Comparison of ENCODE assay signal across 15 cellular contexts in genomic region chr7:6401536-6401935, GRCh38. TPM values are rescaled to one million over a fixed set of nuclear protein-coding genes. Genes with fewer than 3 reads are reported as not detected.
DNase-seq lines count a peak whose midpoint lies in the region; TF ChIP-seq lines count a peak whose summit lies in the region.
"Had no signal": no experiment of that assay in that cellular context is flagged by ENCODE, and none has a peak within 500 bp of the region (broad histone marks: within the 10 kb centered on the region; RNA-seq: fewer than 3 reads in every experiment).

No MANE protein-coding gene starts in this region.

- H3K27ac ChIP-seq in PC-9: 0 out of 2 replicates have a peak overlapping the region, but pooled peaks have one; percentile 8
- H3K27ac ChIP-seq in dorsolateral prefrontal cortex: peak overlapping the region in 32 of 59 donors; percentile 4 to 92 (median 38)
- H3K27ac ChIP-seq in neutrophil: peak overlapping the region; percentile 88
- peak overlapping the region in 2 of 4 donors; percentile 73 to 80 for H3K27ac ChIP-seq in esophagus squamous epithelium
- H3K27ac ChIP-seq: C4-2B, SJCRH30 had no signal

- BruUV-seq in Caco-2 (replicated peaks; lab: Mats Ljungman, UMichigan): no TSS peak
- BruUV-seq in PC-9 (replicated peaks; lab: Mats Ljungman, UMichigan): no TSS peak

- peaks cover 11% of the 10 kb centered on the region for H3K4me1 Mint-ChIP-seq in Caco-2 (ENCODE audit: low read depth, unreplicated experiment)

- WGBS in esophagus squamous epithelium, 2 donors: 74 to 87% methylated on average over 6 to 8 of the region's 10 CpGs

- no peak overlapping the region for H2AFZ ChIP-seq in PC-9

- DNase-seq in Caco-2 (no peak), PC-9 (no peak), dorsolateral prefrontal cortex (no peak), esophagus squamous epithelium (lab: John Stamatoyannopoulos, UW) (no peak), NCI-H2081 (lab: John Stamatoyannopoulos, UW) (no peak), SKM-1 (lab: John Stamatoyannopoulos, UW; ENCODE audit: unreplicated experiment) (no peak)
- no peak for DNase-seq in activated CD8-positive, alpha-beta memory T cell treated with anti-CD3 and anti-CD28 coated beads, Interleukin-2, amount 50 U/mL, for 48 hours
- DNase-seq: DMS53, HCEC 1CT, NCI-H1417, NCI-H187 treated with DMSO at 0.1 percent for 48 hours, NCI-H526 treated with DMSO at 0.1 percent for 48 hours, SJCRH30 had no signal

- H3F3A ChIP-seq in PC-9 (ENCODE audit: insufficient read depth, low read depth): peaks cover 79% of the 10 kb centered on the region

- TF ChIP-seq CTCF in Caco-2 (IDR thresholded peaks at IDR 0.05; ENCODE audit: insufficient read depth in 1 of 2, low read depth in 1 of 2, low read length in 1 of 2, severe bottlenecking in 1 of 2, unreplicated experiment in 1 of 2) (no peak), PC-9 (conservative IDR thresholded peaks at IDR 0.05) (no peak), dorsolateral prefrontal cortex (IDR thresholded peaks at IDR 0.05 in 54 of 56, conservative IDR thresholded peaks at IDR 0.05 in 2 of 56; ENCODE audit: low read depth in 1 of 56, partially characterized antibody in 56 of 56) (no peak), neutrophil (IDR thresholded peaks at IDR 0.05) (no peak), esophagus squamous epithelium (IDR thresholded peaks at IDR 0.05) (no peak)

- H3K27ac Mint-ChIP-seq in Caco-2 (ENCODE audit: unreplicated experiment): peak overlapping the region; percentile 42

- no peaks in the 10 kb centered on the region for H3K27me3 Mint-ChIP-seq in Caco-2 (ENCODE audit: insufficient read depth, unreplicated experiment)

- H3K4me1 ChIP-seq in Caco-2: peaks cover 7% of the 10 kb centered on the region; the same call in 1 of the 2 replicates
- H3K4me1 ChIP-seq in PC-9 (replicated peaks; ENCODE audit: insufficient read depth): no peaks in the 10 kb centered on the region
- peaks cover 25 to 31% of the 10 kb centered on the region in 2 experiments for H3K4me1 ChIP-seq in neutrophil (ENCODE audit: control insufficient read depth in 1 of 2, insufficient read depth in 1 of 2, low read depth in 1 of 2, low read length in 1 of 2)
- H3K4me1 ChIP-seq in esophagus squamous epithelium: peaks cover 34 to 95% (median 51%) of the 10 kb centered on the region in 3 donors
- H3K4me1 ChIP-seq: SJCRH30 had no signal

- POLR2A ChIA-PET in Caco-2 (lab: Charles Lee) (no interaction called here), PC-9 (lab: Charles Lee; ENCODE audit: unreplicated experiment) (no interaction called here)

- H3K4me2 ChIP-seq in PC-9: no peak overlapping the region

- H3K36me3 Mint-ChIP-seq in Caco-2 (ENCODE audit: insufficient read depth, unreplicated experiment): peaks cover 94% of the 10 kb centered on the region

- H3K4me3 ChIP-seq in Caco-2 (ENCODE audit: low read depth, low read length) (no peak overlapping the region), PC-9 (no peak overlapping the region), dorsolateral prefrontal cortex (no peak overlapping the region), neutrophil (ENCODE audit: low read depth in 1 of 2, low read length in 1 of 2) (no peak overlapping the region), esophagus squamous epithelium (no peak overlapping the region)
- H3K4me3 ChIP-seq: SJCRH30 had no signal

- peaks cover 71% of the 10 kb centered on the region for H3K79me2 ChIP-seq in PC-9 (ENCODE audit: low read depth)

- H3K27me3 ChIP-seq in Caco-2 (replicated peaks; ENCODE audit: control insufficient read depth, insufficient read depth, low read length) (no peaks in the 10 kb centered on the region), PC-9 (ENCODE audit: insufficient read depth, low read depth) (no peaks in the 10 kb centered on the region), dorsolateral prefrontal cortex (no peaks in the 10 kb centered on the region), neutrophil (no peaks in the 10 kb centered on the region), esophagus squamous epithelium (no peaks in the 10 kb centered on the region)
- H3K27me3 ChIP-seq: SJCRH30 had no signal

- H3K4me3 Mint-ChIP-seq in Caco-2 (ENCODE audit: unreplicated experiment): no peak overlapping the region

- H3K9me3 ChIP-seq in Caco-2: no peaks in the 10 kb centered on the region
- no peaks in the 10 kb centered on the region for H3K9me3 ChIP-seq in PC-9 (ENCODE audit: insufficient read depth, low read depth)
- H3K9me3 ChIP-seq in neutrophil: no peaks in the 10 kb centered on the region
- no peaks in the 10 kb centered on the region for H3K9me3 ChIP-seq in esophagus squamous epithelium
- H3K9me3 ChIP-seq: SJCRH30 had no signal

- H3K9me3 Mint-ChIP-seq in Caco-2 (ENCODE audit: unreplicated experiment): no peaks in the 10 kb centered on the region

- intact Hi-C loops in Caco-2 (cut with micrococcal nuclease; ENCODE audit: unreplicated experiment): no loop called here
- intact Hi-C loops in PC-9 (cut with micrococcal nuclease; ENCODE audit: unreplicated experiment): no loop called here
- intact Hi-C loops in dorsolateral prefrontal cortex (cut with DNase I): no loop called here
- intact Hi-C loops in esophagus squamous epithelium (cut with DNase I): no loop called here

- CTCF ChIA-PET in Caco-2 (lab: Charles Lee): no interaction called here
- CTCF ChIA-PET in PC-9 (lab: Charles Lee): interaction anchor here (0.5 kb wide), 1 partner anchor 404 kb away, joined by 3 read pairs; no protein-coding TSS in a partner anchor

- peaks cover 53% of the 10 kb centered on the region for H4K20me1 ChIP-seq in PC-9 (ENCODE audit: insufficient read depth)

- H3K36me3 ChIP-seq in Caco-2 (ENCODE audit: control insufficient read depth, insufficient read depth, low read length) (peaks cover 3% of the 10 kb centered on the region), PC-9 (ENCODE audit: low read depth) (peaks cover 38% of the 10 kb centered on the region), neutrophil (peaks cover 75% of the 10 kb centered on the region), esophagus squamous epithelium (peaks cover 14 to 72% (median 14%) of the 10 kb centered on the region in 3 donors)

- no peaks in the 10 kb centered on the region for H3K9me2 ChIP-seq in PC-9 (ENCODE audit: insufficient read depth)

- no peak for TF ChIP-seq POLR2A in esophagus squamous epithelium (IDR thresholded peaks at IDR 0.05)

RNA-seq across cellular contexts. Expression of gene RAC1, which starts 27.2 kb away (rescaled TPM):
- total RNA-seq in Caco-2 (2022) (307 and 319 TPM in 2 replicates), PC-9 (2021) (480 and 482 TPM in 2 replicates), dorsolateral prefrontal cortex (100 to 1,000 TPM; 189 to 309 (median 248) TPM), esophagus squamous epithelium (100 to 1,000 TPM; 174 to 310 (median 226) TPM)

RNA-seq across cellular contexts. Expression of gene DAGLB, which starts 46.2 kb away (rescaled TPM):
- 25.8 and 32.6 TPM in 2 replicates for total RNA-seq in Caco-2 (2022)
- 46.7 and 56.4 TPM in 2 replicates for total RNA-seq in PC-9 (2021)
- total RNA-seq in dorsolateral prefrontal cortex: 10 to 100 TPM; 29.3 to 64.4 (median 44.3) TPM
- total RNA-seq in esophagus squamous epithelium: 10 to 100 TPM in 3 of 4 donors, 1 to 10 TPM in 1; 7.1 to 12.4 (median 10.6) TPM

RNA-seq across cellular contexts. Expression of gene FAM220A, which starts 52.8 kb away (rescaled TPM):
- total RNA-seq in Caco-2 (2022) (15.3 and 17.1 TPM in 2 replicates), PC-9 (2021) (19.0 and 19.2 TPM in 2 replicates), dorsolateral prefrontal cortex (10 to 100 TPM; 17.0 to 54.5 (median 31.2) TPM), esophagus squamous epithelium (10 to 100 TPM; 10.6 to 21.2 (median 14.2) TPM)
